1 cellular context compared by ENCODE assay signal in the genomic region with DNA sequence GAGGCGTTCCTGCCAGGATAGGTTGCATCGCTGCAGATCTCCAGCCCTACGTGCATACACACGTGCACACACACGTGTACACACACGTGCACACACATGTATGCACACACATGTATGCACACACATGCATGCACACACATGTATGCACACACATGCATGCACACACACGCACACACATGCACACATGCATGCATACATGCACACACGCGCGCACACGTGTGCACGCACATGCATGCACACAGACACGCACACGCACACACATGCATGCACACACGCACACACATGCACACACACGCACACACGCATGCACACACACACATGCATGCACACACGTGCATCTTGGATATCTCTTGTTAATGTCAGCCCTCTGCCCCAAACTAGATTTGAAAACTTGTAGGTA.
A peak's percentile ranks its signal among the peaks of the same experiment; 100 is the strongest.
TF ChIP-seq lines count a peak whose summit lies in the region.

No MANE protein-coding gene starts in this region.

TF ChIP-seq in K562, 482 proteins besides CTCF, POLR2A, EP300 and RAD21:
- peak; percentile 58 for TF ChIP-seq CBFA2T3 (IDR thresholded peaks at IDR 0.05)
- 0 out of 3 replicates have a peak, but pooled peaks of 1 of the 2 experiments have one; percentile 21 for TF ChIP-seq CBX3 (IDR thresholded peaks at IDR 0.05; ENCODE audit: borderline replicate concordance in 1 of 2, low read length in 2 of 2)
- peak; percentile 29 for TF ChIP-seq ASH1L (IDR thresholded peaks at IDR 0.05; ENCODE audit: borderline replicate concordance, low read depth, partially characterized antibody)
- peak; percentile 33; the same call in 1 of the 2 replicates for TF ChIP-seq IRF2 (CRISPR knock-in tag; IDR thresholded peaks at IDR 0.05)
- TF ChIP-seq, protein P1, sequence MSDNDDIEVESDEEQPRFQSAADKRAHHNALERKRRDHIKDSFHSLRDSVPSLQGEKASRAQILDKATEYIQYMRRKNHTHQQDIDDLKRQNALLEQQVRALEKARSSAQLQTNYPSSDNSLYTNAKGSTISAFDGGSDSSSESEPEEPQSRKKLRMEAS (CRISPR knock-in tag; IDR thresholded peaks at IDR 0.05), result peak; percentile 87; the same call in 1 of the 2 replicates
- 0 out of 2 replicates have a peak, but pooled peaks have one; percentile 49 for TF ChIP-seq OTX1 (CRISPR knock-in tag; IDR thresholded peaks at IDR 0.05)
- TF ChIP-seq KDM1A (IDR thresholded peaks at IDR 0.05), result peak in 1 of 2 experiments; percentile 100; a peak in 2 of 4 replicates
- TF ChIP-seq, protein P2, sequence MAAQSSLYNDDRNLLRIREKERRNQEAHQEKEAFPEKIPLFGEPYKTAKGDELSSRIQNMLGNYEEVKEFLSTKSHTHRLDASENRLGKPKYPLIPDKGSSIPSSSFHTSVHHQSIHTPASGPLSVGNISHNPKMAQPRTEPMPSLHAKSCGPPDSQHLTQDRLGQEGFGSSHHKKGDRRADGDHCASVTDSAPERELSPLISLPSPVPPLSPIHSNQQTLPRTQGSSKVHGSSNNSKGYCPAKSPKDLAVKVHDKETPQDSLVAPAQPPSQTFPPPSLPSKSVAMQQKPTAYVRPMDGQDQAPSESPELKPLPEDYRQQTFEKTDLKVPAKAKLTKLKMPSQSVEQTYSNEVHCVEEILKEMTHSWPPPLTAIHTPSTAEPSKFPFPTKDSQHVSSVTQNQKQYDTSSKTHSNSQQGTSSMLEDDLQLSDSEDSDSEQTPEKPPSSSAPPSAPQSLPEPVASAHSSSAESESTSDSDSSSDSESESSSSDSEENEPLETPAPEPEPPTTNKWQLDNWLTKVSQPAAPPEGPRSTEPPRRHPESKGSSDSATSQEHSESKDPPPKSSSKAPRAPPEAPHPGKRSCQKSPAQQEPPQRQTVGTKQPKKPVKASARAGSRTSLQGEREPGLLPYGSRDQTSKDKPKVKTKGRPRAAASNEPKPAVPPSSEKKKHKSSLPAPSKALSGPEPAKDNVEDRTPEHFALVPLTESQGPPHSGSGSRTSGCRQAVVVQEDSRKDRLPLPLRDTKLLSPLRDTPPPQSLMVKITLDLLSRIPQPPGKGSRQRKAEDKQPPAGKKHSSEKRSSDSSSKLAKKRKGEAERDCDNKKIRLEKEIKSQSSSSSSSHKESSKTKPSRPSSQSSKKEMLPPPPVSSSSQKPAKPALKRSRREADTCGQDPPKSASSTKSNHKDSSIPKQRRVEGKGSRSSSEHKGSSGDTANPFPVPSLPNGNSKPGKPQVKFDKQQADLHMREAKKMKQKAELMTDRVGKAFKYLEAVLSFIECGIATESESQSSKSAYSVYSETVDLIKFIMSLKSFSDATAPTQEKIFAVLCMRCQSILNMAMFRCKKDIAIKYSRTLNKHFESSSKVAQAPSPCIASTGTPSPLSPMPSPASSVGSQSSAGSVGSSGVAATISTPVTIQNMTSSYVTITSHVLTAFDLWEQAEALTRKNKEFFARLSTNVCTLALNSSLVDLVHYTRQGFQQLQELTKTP (IDR thresholded peaks at IDR 0.05; ENCODE audit: low read depth in 1 of 2, partially characterized antibody in 2 of 2), result peak in 1 of 2 experiments; percentile 96
- TF ChIP-seq, protein P3, sequence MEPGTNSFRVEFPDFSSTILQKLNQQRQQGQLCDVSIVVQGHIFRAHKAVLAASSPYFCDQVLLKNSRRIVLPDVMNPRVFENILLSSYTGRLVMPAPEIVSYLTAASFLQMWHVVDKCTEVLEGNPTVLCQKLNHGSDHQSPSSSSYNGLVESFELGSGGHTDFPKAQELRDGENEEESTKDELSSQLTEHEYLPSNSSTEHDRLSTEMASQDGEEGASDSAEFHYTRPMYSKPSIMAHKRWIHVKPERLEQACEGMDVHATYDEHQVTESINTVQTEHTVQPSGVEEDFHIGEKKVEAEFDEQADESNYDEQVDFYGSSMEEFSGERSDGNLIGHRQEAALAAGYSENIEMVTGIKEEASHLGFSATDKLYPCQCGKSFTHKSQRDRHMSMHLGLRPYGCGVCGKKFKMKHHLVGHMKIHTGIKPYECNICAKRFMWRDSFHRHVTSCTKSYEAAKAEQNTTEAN (CRISPR knock-in tag; IDR thresholded peaks at IDR 0.05), result peak; percentile 90
- peak; percentile 74 for TF ChIP-seq NCOR1 (IDR thresholded peaks at IDR 0.05)
- no peak for TF ChIP-seq HDAC6 (IDR thresholded peaks at IDR 0.05; ENCODE audit: low read depth, low read length)
- TF ChIP-seq, protein P4, sequence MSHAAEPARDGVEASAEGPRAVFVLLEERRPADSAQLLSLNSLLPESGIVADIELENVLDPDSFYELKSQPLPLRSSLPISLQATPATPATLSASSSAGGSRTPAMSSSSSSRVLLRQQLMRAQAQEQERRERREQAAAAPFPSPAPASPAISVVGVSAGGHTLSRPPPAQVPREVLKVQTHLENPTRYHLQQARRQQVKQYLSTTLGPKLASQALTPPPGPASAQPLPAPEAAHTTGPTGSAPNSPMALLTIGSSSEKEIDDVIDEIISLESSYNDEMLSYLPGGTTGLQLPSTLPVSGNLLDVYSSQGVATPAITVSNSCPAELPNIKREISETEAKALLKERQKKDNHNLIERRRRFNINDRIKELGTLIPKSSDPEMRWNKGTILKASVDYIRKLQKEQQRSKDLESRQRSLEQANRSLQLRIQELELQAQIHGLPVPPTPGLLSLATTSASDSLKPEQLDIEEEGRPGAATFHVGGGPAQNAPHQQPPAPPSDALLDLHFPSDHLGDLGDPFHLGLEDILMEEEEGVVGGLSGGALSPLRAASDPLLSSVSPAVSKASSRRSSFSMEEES (CRISPR knock-in tag; IDR thresholded peaks at IDR 0.05), result no peak
- TF ChIP-seq, protein P5, sequence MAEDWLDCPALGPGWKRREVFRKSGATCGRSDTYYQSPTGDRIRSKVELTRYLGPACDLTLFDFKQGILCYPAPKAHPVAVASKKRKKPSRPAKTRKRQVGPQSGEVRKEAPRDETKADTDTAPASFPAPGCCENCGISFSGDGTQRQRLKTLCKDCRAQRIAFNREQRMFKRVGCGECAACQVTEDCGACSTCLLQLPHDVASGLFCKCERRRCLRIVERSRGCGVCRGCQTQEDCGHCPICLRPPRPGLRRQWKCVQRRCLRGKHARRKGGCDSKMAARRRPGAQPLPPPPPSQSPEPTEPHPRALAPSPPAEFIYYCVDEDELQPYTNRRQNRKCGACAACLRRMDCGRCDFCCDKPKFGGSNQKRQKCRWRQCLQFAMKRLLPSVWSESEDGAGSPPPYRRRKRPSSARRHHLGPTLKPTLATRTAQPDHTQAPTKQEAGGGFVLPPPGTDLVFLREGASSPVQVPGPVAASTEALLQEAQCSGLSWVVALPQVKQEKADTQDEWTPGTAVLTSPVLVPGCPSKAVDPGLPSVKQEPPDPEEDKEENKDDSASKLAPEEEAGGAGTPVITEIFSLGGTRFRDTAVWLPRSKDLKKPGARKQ (CRISPR knock-in tag; IDR thresholded peaks at IDR 0.05), result no peak
- peak; percentile 84 for TF ChIP-seq ARHGAP35 (IDR thresholded peaks at IDR 0.05; ENCODE audit: partially characterized antibody)
- TF ChIP-seq, protein P6, sequence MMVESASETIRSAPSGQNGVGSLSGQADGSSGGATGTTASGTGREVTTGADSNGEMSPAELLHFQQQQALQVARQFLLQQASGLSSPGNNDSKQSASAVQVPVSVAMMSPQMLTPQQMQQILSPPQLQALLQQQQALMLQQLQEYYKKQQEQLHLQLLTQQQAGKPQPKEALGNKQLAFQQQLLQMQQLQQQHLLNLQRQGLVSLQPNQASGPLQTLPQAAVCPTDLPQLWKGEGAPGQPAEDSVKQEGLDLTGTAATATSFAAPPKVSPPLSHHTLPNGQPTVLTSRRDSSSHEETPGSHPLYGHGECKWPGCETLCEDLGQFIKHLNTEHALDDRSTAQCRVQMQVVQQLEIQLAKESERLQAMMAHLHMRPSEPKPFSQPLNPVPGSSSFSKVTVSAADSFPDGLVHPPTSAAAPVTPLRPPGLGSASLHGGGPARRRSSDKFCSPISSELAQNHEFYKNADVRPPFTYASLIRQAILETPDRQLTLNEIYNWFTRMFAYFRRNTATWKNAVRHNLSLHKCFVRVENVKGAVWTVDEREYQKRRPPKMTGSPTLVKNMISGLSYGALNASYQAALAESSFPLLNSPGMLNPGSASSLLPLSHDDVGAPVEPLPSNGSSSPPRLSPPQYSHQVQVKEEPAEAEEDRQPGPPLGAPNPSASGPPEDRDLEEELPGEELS (CRISPR knock-in tag; IDR thresholded peaks at IDR 0.05; ENCODE audit: borderline replicate concordance), result 0 out of 2 replicates have a peak, but pooled peaks have one; percentile 65
- TF ChIP-seq BHLHE40 (IDR thresholded peaks at IDR 0.05; ENCODE audit: low read length), result peak; percentile 48; the same call in 1 of the 2 replicates
- TF ChIP-seq, protein P7, sequence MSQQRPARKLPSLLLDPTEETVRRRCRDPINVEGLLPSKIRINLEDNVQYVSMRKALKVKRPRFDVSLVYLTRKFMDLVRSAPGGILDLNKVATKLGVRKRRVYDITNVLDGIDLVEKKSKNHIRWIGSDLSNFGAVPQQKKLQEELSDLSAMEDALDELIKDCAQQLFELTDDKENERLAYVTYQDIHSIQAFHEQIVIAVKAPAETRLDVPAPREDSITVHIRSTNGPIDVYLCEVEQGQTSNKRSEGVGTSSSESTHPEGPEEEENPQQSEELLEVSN (IDR thresholded peaks at IDR 0.05; ENCODE audit: borderline replicate concordance in 1 of 2, extremely low read depth in 1 of 2, insufficient read depth in 1 of 2, insufficient read length in 1 of 2, low read depth in 1 of 2, low read length in 1 of 2, poor library complexity in 1 of 2, severe bottlenecking in 1 of 2), result peak in 1 of 2 experiments; percentile 12
- TF ChIP-seq STAG1 (CRISPR knock-in tag; IDR thresholded peaks at IDR 0.05; ENCODE audit: borderline replicate concordance), result no peak
- TF ChIP-seq CHD1 (IDR thresholded peaks at IDR 0.05; ENCODE audit: low read length), result peak; percentile 23
- TF ChIP-seq POLR2G (IDR thresholded peaks at IDR 0.05; ENCODE audit: low read depth, low read length), result 0 out of 2 replicates have a peak, but pooled peaks have one; percentile 15
- peak in 1 of 2 experiments; percentile 53; a peak in 2 of 4 replicates for TF ChIP-seq FOXA3 (CRISPR knock-in tag; conservative IDR thresholded peaks at IDR 0.05 in 1 of 2, IDR thresholded peaks at IDR 0.05 in 1 of 2)
- TF ChIP-seq NFIC (IDR thresholded peaks at IDR 0.05), result 0 out of 2 replicates have a peak, but pooled peaks have one; percentile 9
- TF ChIP-seq LEF1 (IDR thresholded peaks at IDR 0.05), result peak; percentile 88
- peak; percentile 91 for TF ChIP-seq WHSC1 (IDR thresholded peaks at IDR 0.05; ENCODE audit: low read length)
- TF ChIP-seq, protein P8, sequence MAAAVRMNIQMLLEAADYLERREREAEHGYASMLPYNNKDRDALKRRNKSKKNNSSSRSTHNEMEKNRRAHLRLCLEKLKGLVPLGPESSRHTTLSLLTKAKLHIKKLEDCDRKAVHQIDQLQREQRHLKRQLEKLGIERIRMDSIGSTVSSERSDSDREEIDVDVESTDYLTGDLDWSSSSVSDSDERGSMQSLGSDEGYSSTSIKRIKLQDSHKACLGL (CRISPR knock-in tag; IDR thresholded peaks at IDR 0.05; ENCODE audit: borderline replicate concordance, poor library complexity, severe bottlenecking), result no peak
- 0 out of 2 replicates have a peak, but pooled peaks have one; percentile 36 for TF ChIP-seq NR2C2 (CRISPR knock-in tag; IDR thresholded peaks at IDR 0.05)
- TF ChIP-seq NR2C2 (tag; IDR thresholded peaks at IDR 0.05), result no peak
- TF ChIP-seq ZC3H4 (CRISPR knock-in tag; IDR thresholded peaks at IDR 0.05; ENCODE audit: borderline replicate concordance), result peak; percentile 67; the same call in 1 of the 2 replicates
- TF ChIP-seq PHF20 (IDR thresholded peaks at IDR 0.05; ENCODE audit: partially characterized antibody), result peak; percentile 99
- no peak for TF ChIP-seq SREBF1 (IDR thresholded peaks at IDR 0.05; ENCODE audit: borderline replicate concordance, low read depth, low read length)
- TF ChIP-seq HLTF (IDR thresholded peaks at IDR 0.05), result 0 out of 2 replicates have a peak, but pooled peaks have one; percentile 45
- no peak for TF ChIP-seq RBM25 (IDR thresholded peaks at IDR 0.05; ENCODE audit: low read depth, low read length, severe bottlenecking)
- TF ChIP-seq MYNN (IDR thresholded peaks at IDR 0.05), result peak; percentile 51; the same call in 1 of the 2 replicates
- no peak for TF ChIP-seq MYNN (CRISPR knock-in tag; IDR thresholded peaks at IDR 0.05)
- peak; percentile 100 for TF ChIP-seq ARID2 (IDR thresholded peaks at IDR 0.05)
- 0 out of 2 replicates have a peak, but pooled peaks have one; percentile 9 for TF ChIP-seq CEBPG (CRISPR knock-in tag; IDR thresholded peaks at IDR 0.05)
- no peak for TF ChIP-seq CEBPG (tag; conservative IDR thresholded peaks at IDR 0.05 in 1 of 2, IDR thresholded peaks at IDR 0.05 in 1 of 2)
- no peak for TF ChIP-seq ZZZ3 (IDR thresholded peaks at IDR 0.05)
- no peak for TF ChIP-seq TEAD4 (IDR thresholded peaks at IDR 0.05; ENCODE audit: low read length)
- TF ChIP-seq TEAD4 (CRISPR knock-in tag; IDR thresholded peaks at IDR 0.05; ENCODE audit: borderline replicate concordance), result no peak
- TF ChIP-seq TRIM24 (IDR thresholded peaks at IDR 0.05), result peak; percentile 9 to 28; a peak in 1 of 4 replicates
- TF ChIP-seq, protein P9, sequence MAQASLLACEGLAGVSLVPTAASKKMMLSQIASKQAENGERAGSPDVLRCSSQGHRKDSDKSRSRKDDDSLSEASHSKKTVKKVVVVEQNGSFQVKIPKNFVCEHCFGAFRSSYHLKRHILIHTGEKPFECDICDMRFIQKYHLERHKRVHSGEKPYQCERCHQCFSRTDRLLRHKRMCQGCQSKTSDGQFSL (CRISPR knock-in tag; IDR thresholded peaks at IDR 0.05), result peak; percentile 47; the same call in 1 of the 2 replicates
- TF ChIP-seq, protein P9 (tag; IDR thresholded peaks at IDR 0.05), result no peak
- peak; percentile 71; the same call in 1 of the 2 replicates for TF ChIP-seq GATAD2A (IDR thresholded peaks at IDR 0.05)
- TF ChIP-seq, protein P10, sequence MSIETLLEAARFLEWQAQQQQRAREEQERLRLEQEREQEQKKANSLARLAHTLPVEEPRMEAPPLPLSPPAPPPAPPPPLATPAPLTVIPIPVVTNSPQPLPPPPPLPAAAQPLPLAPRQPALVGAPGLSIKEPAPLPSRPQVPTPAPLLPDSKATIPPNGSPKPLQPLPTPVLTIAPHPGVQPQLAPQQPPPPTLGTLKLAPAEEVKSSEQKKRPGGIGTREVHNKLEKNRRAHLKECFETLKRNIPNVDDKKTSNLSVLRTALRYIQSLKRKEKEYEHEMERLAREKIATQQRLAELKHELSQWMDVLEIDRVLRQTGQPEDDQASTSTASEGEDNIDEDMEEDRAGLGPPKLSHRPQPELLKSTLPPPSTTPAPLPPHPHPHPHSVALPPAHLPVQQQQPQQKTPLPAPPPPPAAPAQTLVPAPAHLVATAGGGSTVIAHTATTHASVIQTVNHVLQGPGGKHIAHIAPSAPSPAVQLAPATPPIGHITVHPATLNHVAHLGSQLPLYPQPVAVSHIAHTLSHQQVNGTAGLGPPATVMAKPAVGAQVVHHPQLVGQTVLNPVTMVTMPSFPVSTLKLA (conservative IDR thresholded peaks at IDR 0.05), result peak in 1 of 2 experiments; percentile 31; a peak in 2 of 4 replicates
- TF ChIP-seq CREM (IDR thresholded peaks at IDR 0.05; ENCODE audit: low read depth), result peak; percentile 41; the same call in 1 of the 2 replicates
- TF ChIP-seq NFRKB (IDR thresholded peaks at IDR 0.05; ENCODE audit: low read depth), result peak; percentile 97
